In genomic region chr3:32493437-32494414, GRCh38 we compare ENCODE assay signal across 9 cellular contexts. TPM values are rescaled to one million over a fixed set of nuclear protein-coding genes. Genes with fewer than 3 reads are reported as not detected.
DNase-seq lines count a peak whose midpoint lies in the region; ATAC-seq, FAIRE-seq and TF ChIP-seq lines count a peak whose summit lies in the region.
"Had no signal": no experiment of that assay in that cellular context is flagged by ENCODE, and none has a peak within 500 bp of the region (broad histone marks: within the 10 kb centered on the region; RNA-seq: fewer than 3 reads in every experiment).

No MANE protein-coding gene starts in this region.

- POLR2A ChIA-PET in K562 (lab: Yijun Ruan, JAX): interaction anchor here (1.4 kb wide), 1 partner anchor 9 kb away, joined by 3 read pairs; no protein-coding TSS in a partner anchor

- H3K36me3 ChIP-seq in CD4-positive, CD25-positive, alpha-beta regulatory T cell (ENCODE audit: control insufficient read depth, insufficient read depth, low read length): peaks cover 36% of the 10 kb centered on the region
- H3K36me3 ChIP-seq in K562 (ENCODE audit: control insufficient read depth, insufficient read depth, low read length) (peaks cover 12% of the 10 kb centered on the region), prostate gland (no peaks in the 10 kb centered on the region)

- peak overlapping the region; percentile 35 for H3K27ac ChIP-seq in CD4-positive, CD25-positive, alpha-beta regulatory T cell (ENCODE audit: insufficient read depth, low read length, poor library complexity, severe bottlenecking)
- H3K27ac ChIP-seq in K562 (ENCODE audit: extremely low read depth, low read depth, low read length): no peak overlapping the region
- no peak overlapping the region for H3K27ac ChIP-seq in prostate gland
- H3K27ac ChIP-seq: C4-2B had no signal

- TF ChIP-seq POLR2A in K562 (conservative IDR thresholded peaks at IDR 0.05): no peak
- no peak for TF ChIP-seq POLR2A in prostate gland (IDR thresholded peaks at IDR 0.05)

- H3K4me3 Mint-ChIP-seq in CD4-positive, CD25-positive, alpha-beta regulatory T cell: no peak overlapping the region

- peaks cover 15% of the 10 kb centered on the region for H3K36me3 Mint-ChIP-seq in CD4-positive, CD25-positive, alpha-beta regulatory T cell

- peaks cover 19% of the 10 kb centered on the region for H3K79me2 ChIP-seq in K562 (ENCODE audit: control insufficient read depth, insufficient read depth, low read length)

- H3K27ac Mint-ChIP-seq in CD4-positive, CD25-positive, alpha-beta regulatory T cell: no peak overlapping the region

- no peaks in the 10 kb centered on the region; the same call in 1 of the 2 replicates for H4K20me1 ChIP-seq in K562 (replicated peaks; ENCODE audit: control insufficient read depth, insufficient read depth, low read length)

- H3K27me3 Mint-ChIP-seq in CD4-positive, CD25-positive, alpha-beta regulatory T cell: no peaks in the 10 kb centered on the region

- H3K4me3 ChIP-seq in CD4-positive, CD25-positive, alpha-beta regulatory T cell (ENCODE audit: low read depth, low read length): peak overlapping the region; percentile 2
- H3K4me3 ChIP-seq in K562 (no peak overlapping the region), prostate gland (no peak overlapping the region)

- CTCF ChIA-PET in K562 (lab: Yijun Ruan, JAX; ENCODE audit: low intra/inter-chr PET ratio): no interaction called here

- DNase-seq in CD4-positive, CD25-positive, alpha-beta regulatory T cell: no peak
- DNase-seq in K562 (ENCODE audit: extremely low read depth in 1 of 4, low spot score in 3 of 4) (no peak), prostate gland (ENCODE audit: low spot score) (no peak), pons (ENCODE audit: low spot score) (no peak), UCSD-AML1 (lab: John Stamatoyannopoulos, UW; ENCODE audit: unreplicated experiment) (no peak), hepatic stellate cell (ENCODE audit: low spot score) (no peak)

- peak; percentile 41; the same call in 1 of the 2 replicates for TF ChIP-seq EP300 in K562 (IDR thresholded peaks at IDR 0.05; ENCODE audit: low read length)

- H3K9ac ChIP-seq in K562 (ENCODE audit: insufficient read depth in 1 of 2, low read depth in 2 of 2, low read length in 2 of 2): no peak overlapping the region

- BruUV-seq in K562 (replicated peaks; lab: Mats Ljungman, UMichigan): no TSS peak

- TF ChIP-seq CTCF in K562 (IDR thresholded peaks at IDR 0.05 in 2 of 3, conservative IDR thresholded peaks at IDR 0.05 in 1 of 3; ENCODE audit: insufficient read depth in 2 of 3, low read depth in 1 of 3, low read length in 3 of 3) (no peak), prostate gland (IDR thresholded peaks at IDR 0.05) (no peak)

- in situ Hi-C loops in K562 (cut with MboI): no loop called here

- 44% methylated on average over 3 of the region's 3 CpGs for WGBS in K562 (ENCODE audit: insufficient coverage, low coverage, missing lambda C conversion rate)
- 82% methylated on average over 3 of the region's 3 CpGs for WGBS in prostate gland

- peaks cover 29% of the 10 kb centered on the region for H3K4me1 ChIP-seq in CD4-positive, CD25-positive, alpha-beta regulatory T cell (ENCODE audit: control insufficient read depth, insufficient read depth, low read length, poor library complexity, severe bottlenecking)
- H3K4me1 ChIP-seq in K562 (replicated peaks in 1 of 2; ENCODE audit: control insufficient read depth in 2 of 2, insufficient read depth in 2 of 2, low read length in 2 of 2) (peaks cover 9 to 20% of the 10 kb centered on the region in 2 experiments), prostate gland (replicated peaks) (no peaks in the 10 kb centered on the region)

- 0 out of 2 replicates have a peak overlapping the region, but pooled peaks have one; percentile 1 for H3K4me2 ChIP-seq in K562 (ENCODE audit: insufficient read depth, low read length)

- peaks cover 13 to 29% (median 25%) of the 10 kb centered on the region in 4 donors for H3K4me1 Mint-ChIP-seq in CD4-positive, CD25-positive, alpha-beta regulatory T cell

- no peaks in the 10 kb centered on the region for H3K9me1 ChIP-seq in K562 (ENCODE audit: control insufficient read depth, insufficient read depth, low read length)

- no peak overlapping the region for H2AFZ ChIP-seq in K562 (ENCODE audit: low read depth, low read length)

- TF ChIP-seq RAD21 in K562 (CRISPR knock-in tag; conservative IDR thresholded peaks at IDR 0.05 in 1 of 2, IDR thresholded peaks at IDR 0.05 in 1 of 2): no peak

- no peak for FAIRE-seq in K562 (lab: Jason Lieb, UNC)

- no peaks in the 10 kb centered on the region for H3K9me3 ChIP-seq in CD4-positive, CD25-positive, alpha-beta regulatory T cell (ENCODE audit: control insufficient read depth in 2 of 2, low read length in 2 of 2)
- H3K9me3 ChIP-seq in K562 (replicated peaks; ENCODE audit: control insufficient read depth, insufficient read depth, low read depth, low read length) (no peaks in the 10 kb centered on the region), prostate gland (no peaks in the 10 kb centered on the region)

- peak; percentile 4 to 10 for ATAC-seq in CD4-positive, CD25-positive, alpha-beta regulatory T cell (ENCODE audit: low read depth in 2 of 2)
- ATAC-seq in GM19351 (IDR thresholded peaks at IDR 0.05; ENCODE audit: unreplicated experiment) (peak; percentile 70), HG03066 (IDR thresholded peaks at IDR 0.05; ENCODE audit: low read depth, unreplicated experiment) (peak; percentile 87), K562 (no peak; the same call in 2 of the 3 replicates)

- intact Hi-C loops in K562 (cut with micrococcal nuclease): no loop called here
- intact Hi-C loops in prostate gland (cut with DNase I): no loop called here

- H3K27me3 ChIP-seq in CD4-positive, CD25-positive, alpha-beta regulatory T cell (ENCODE audit: control insufficient read depth, insufficient read depth, low read length): no peaks in the 10 kb centered on the region
- no peaks in the 10 kb centered on the region for H3K27me3 ChIP-seq in K562 (ENCODE audit: control insufficient read depth in 2 of 2, insufficient read depth in 2 of 2, low read length in 2 of 2)
- no peaks in the 10 kb centered on the region for H3K27me3 ChIP-seq in prostate gland (replicated peaks; ENCODE audit: insufficient read depth)

- peaks cover 0 to 1% (median 0%) of the 10 kb centered on the region in 7 donors for H3K9me3 Mint-ChIP-seq in CD4-positive, CD25-positive, alpha-beta regulatory T cell

RNA-seq across cellular contexts. Expression of gene CMTM6, which starts 8.9 kb away (rescaled TPM):
- 46.1 TPM for total RNA-seq in CD4-positive, CD25-positive, alpha-beta regulatory T cell
- polyA plus RNA-seq in CD4-positive, CD25-positive, alpha-beta regulatory T cell: 100 to 1,000 TPM in 1 of 4 donors, 10 to 100 TPM in 3; 65.5 to 102 (median 80.3) TPM
- total RNA-seq in K562 (2011; cell fraction: chromatin; rRNA removed; ENCODE audit: low replicate concordance): 12.5 and 35.1 TPM in 2 replicates
- total RNA-seq in K562 (2011; cell fraction: nucleolus; rRNA removed): 11.8 and 13.0 TPM in 2 replicates
- 29.2 and 59.8 TPM in 2 replicates for total RNA-seq in K562 (2011; cell fraction: nucleoplasm; rRNA removed)
- 13.1 and 14.9 TPM in 2 replicates for total RNA-seq in K562 (2014; rRNA removed)
- 30.2 and 36.6 TPM in 2 replicates for total RNA-seq in K562 (2014; rRNA removed; fragmentation: Illumina TruSeq; extraction: Trizol)
- 35.5 and 39.7 TPM in 2 replicates for total RNA-seq in K562 (2015; rRNA removed; fragmentation: Illumina TruSeq; extraction: Trizol)
- 19.5 TPM in 2 replicates for total RNA-seq in K562 (2021)
- polyA plus RNA-seq in K562 (2011; rRNA removed): 19.0 and 27.8 TPM in 2 replicates
- 5.3 and 11.6 TPM in 2 replicates for polyA plus RNA-seq in K562 (2011; cell fraction: cytosol; rRNA removed)
- 5.5 and 9.9 TPM in 2 replicates for polyA plus RNA-seq in K562 (2011; cell fraction: nucleus; rRNA removed)
- polyA plus RNA-seq in K562 (2012): 18.1 and 19.3 TPM in 2 replicates
- polyA plus RNA-seq in K562 (2014; fragmentation: Illumina TruSeq; extraction: Trizol): 18.9 and 21.3 TPM in 2 replicates
- polyA plus RNA-seq in K562 (2014; fragmentation: Nextera tagmentation; extraction: Ambion mirVana): 1 to 10 TPM; 8.9 to 9.2 TPM
- 19.5 and 21.8 TPM in 2 replicates for polyA plus RNA-seq in K562 (2014; rRNA removed)
- 20.5 and 22.6 TPM in 2 replicates for polyA minus RNA-seq in K562 (2011; rRNA and poly(A)+ RNA removed)
- 5.8 and 9.8 TPM in 2 replicates for polyA minus RNA-seq in K562 (2011; cell fraction: cytosol; rRNA and poly(A)+ RNA removed)
- 4.2 and 7.9 TPM in 2 replicates for polyA minus RNA-seq in K562 (2011; cell fraction: nucleus; rRNA and poly(A)+ RNA removed)
- 100 to 1,000 TPM in 1 of 2 donors, 10 to 100 TPM in 1; 79.8 to 237 TPM for total RNA-seq in prostate gland
